ENCODE assay signal across 9 cellular contexts in the genomic region with DNA sequence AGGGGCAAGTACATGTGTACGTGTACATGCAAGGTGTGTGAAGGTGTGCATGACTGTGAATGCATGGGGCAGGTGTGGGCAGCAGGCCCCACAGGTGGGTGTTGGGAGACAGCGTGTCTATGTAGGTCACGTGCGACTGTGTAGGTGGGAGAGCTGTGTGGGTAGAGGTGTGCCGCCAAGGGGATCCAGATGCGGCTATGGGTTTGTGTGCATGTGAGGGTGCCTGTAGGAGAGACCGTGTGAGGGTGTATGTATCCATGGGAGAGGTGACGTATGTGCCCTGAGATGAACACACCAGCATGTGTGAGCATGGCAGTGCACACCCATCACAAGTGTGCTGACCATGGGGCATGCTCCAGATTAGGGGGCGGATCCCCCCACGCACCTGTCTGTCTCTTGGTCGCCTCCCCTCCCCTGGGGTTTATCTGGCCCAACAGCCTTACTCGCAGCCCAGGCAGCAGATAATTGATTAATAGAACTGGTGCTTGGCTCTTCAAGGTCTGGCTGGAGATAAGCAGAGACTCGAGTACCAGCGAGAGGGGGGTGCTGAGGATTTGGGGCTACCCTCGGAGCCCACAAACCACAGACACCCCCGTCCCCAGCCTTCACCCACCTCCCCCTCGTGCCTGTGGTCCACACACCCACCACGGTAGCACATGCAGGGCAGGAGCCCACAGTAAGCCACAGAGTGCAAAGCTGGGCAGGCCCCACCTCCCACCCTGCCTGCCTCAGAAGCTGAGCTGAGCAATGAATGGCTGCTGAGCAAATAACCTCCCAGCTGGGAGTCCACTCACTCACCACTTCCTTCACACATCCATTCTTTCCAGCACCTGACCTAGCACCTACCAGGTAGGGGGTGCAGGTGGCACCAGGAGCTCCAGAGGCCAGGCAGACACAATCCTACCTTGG. TPM values are rescaled to one million over a fixed set of nuclear protein-coding genes. Genes with fewer than 3 reads are reported as not detected.
DNase-seq lines count a peak whose midpoint lies in the region; ATAC-seq, FAIRE-seq and TF ChIP-seq lines count a peak whose summit lies in the region.
"Had no signal": no experiment of that assay in that cellular context is flagged by ENCODE, and none has a peak within 500 bp of the region (broad histone marks: within the 10 kb centered on the region; RNA-seq: fewer than 3 reads in every experiment).

No MANE protein-coding gene starts in this region.

- H3K4me1 ChIP-seq in HepG2 (ENCODE audit: insufficient read depth, low read length) (peaks cover 47% of the 10 kb centered on the region), suprapubic skin (peaks cover 5% of the 10 kb centered on the region)

- intact Hi-C loops in activated CD8-positive, alpha-beta T cell treated with anti-CD3 and anti-CD28 coated beads for 36 hours (cut with micrococcal nuclease) = no loop called here
- intact Hi-C loops in HepG2 (cut with micrococcal nuclease; ENCODE audit: unreplicated experiment) = loop anchor here (1.0 kb wide), 1 partner anchor 20 kb away; no protein-coding TSS in a partner anchor

- H3K9ac ChIP-seq in HepG2 (ENCODE audit: insufficient read depth, low read depth, low read length) = no peak overlapping the region

- TF ChIP-seq RAD21 in HepG2 (CRISPR knock-in tag; IDR thresholded peaks at IDR 0.05) = no peak

- H3K27me3 ChIP-seq in HepG2 (ENCODE audit: control insufficient read depth in 1 of 2, insufficient read depth in 2 of 2, low read length in 2 of 2) = peaks cover 0 to 24% of the 10 kb centered on the region in 2 experiments; a peak in 4 of 5 replicates
- no peaks in the 10 kb centered on the region for H3K27me3 ChIP-seq in suprapubic skin

- H3K79me2 ChIP-seq in HepG2 (ENCODE audit: insufficient read depth, low read length) = no peaks in the 10 kb centered on the region

- no peak overlapping the region; a peak in 1 of 6 replicates for H3K4me3 ChIP-seq in HepG2 (replicated peaks in 1 of 3; ENCODE audit: insufficient read depth in 1 of 3, low read depth in 2 of 3, low read length in 3 of 3)
- H3K4me3 ChIP-seq in suprapubic skin = no peak overlapping the region

- H3K36me3 Mint-ChIP-seq in activated CD8-positive, alpha-beta T cell treated with anti-CD3 and anti-CD28 coated beads for 36 hours (ENCODE audit: low read depth) = no peaks in the 10 kb centered on the region
- no peaks in the 10 kb centered on the region for H3K36me3 Mint-ChIP-seq in HFFc6 (ENCODE audit: low read depth)

- no peaks in the 10 kb centered on the region for H3K27me3 Mint-ChIP-seq in activated CD8-positive, alpha-beta T cell treated with anti-CD3 and anti-CD28 coated beads for 36 hours
- peaks cover 30% of the 10 kb centered on the region for H3K27me3 Mint-ChIP-seq in HFFc6 (ENCODE audit: insufficient read depth)

- H3K4me1 Mint-ChIP-seq in activated CD8-positive, alpha-beta T cell treated with anti-CD3 and anti-CD28 coated beads for 36 hours (ENCODE audit: low read depth) = peaks cover 41% of the 10 kb centered on the region
- no peaks in the 10 kb centered on the region for H3K4me1 Mint-ChIP-seq in HFFc6 (ENCODE audit: low read depth)

- TF ChIP-seq EP300 in HepG2 (IDR thresholded peaks at IDR 0.05; ENCODE audit: low read depth in 2 of 2, low read length in 2 of 2) (no peak), HepG2 (CRISPR knock-in tag; IDR thresholded peaks at IDR 0.05; ENCODE audit: borderline replicate concordance) (no peak), suprapubic skin (IDR thresholded peaks at IDR 0.05) (no peak)

- peak; percentile 66 for DNase-seq in activated effector memory CD4-positive, alpha-beta T cell treated with anti-CD3 and anti-CD28 coated beads, Interleukin-2, amount 50 U/mL, for 16 hours
- no peak for DNase-seq in activated effector memory CD4-positive, alpha-beta T cell treated with Interleukin-2 at 50 U/mL for 16 hours
- DNase-seq in activated CD8-positive, alpha-beta T cell treated with anti-CD3 and anti-CD28 coated beads for 36 hours = peak; percentile 79
- no peak for DNase-seq in HepG2 (ENCODE audit: low spot score)
- DNase-seq in suprapubic skin (ENCODE audit: low spot score in 2 of 2) = peak; percentile 49 to 58
- DNase-seq in 8988T = no peak
- no peak for DNase-seq in NCI-H446 treated with DMSO at 0.1 percent for 48 hours (lab: John Stamatoyannopoulos, UW)
- DNase-seq in HFFc6 = no peak

- in situ Hi-C loops in HepG2 (cut with HindIII; ENCODE audit: extremely low pct_ligation_motif_present, low pct_unique_long_range_greater_than_20kb) = no loop called here

- peak overlapping the region; percentile 31; the same call in 1 of the 2 replicates for H3K4me2 ChIP-seq in HepG2 (ENCODE audit: low read depth, low read length)

- H3K36me3 ChIP-seq in HepG2 (replicated peaks in 1 of 2; ENCODE audit: control insufficient read depth in 1 of 2, insufficient read depth in 2 of 2, low read length in 2 of 2) = no peaks in the 10 kb centered on the region
- no peaks in the 10 kb centered on the region for H3K36me3 ChIP-seq in suprapubic skin

- ATAC-seq in activated CD8-positive, alpha-beta T cell treated with anti-CD3 and anti-CD28 coated beads for 36 hours = peak; percentile 70
- peak; percentile 48 for ATAC-seq in HepG2

- H3K9me3 Mint-ChIP-seq in activated CD8-positive, alpha-beta T cell treated with anti-CD3 and anti-CD28 coated beads for 36 hours = no peaks in the 10 kb centered on the region
- H3K9me3 Mint-ChIP-seq in HFFc6 = no peaks in the 10 kb centered on the region

- BruUV-seq in HepG2 (replicated peaks; lab: Mats Ljungman, UMichigan) = no TSS peak

- no peaks in the 10 kb centered on the region for H4K20me1 ChIP-seq in HepG2 (ENCODE audit: insufficient read depth, low read length)

- POLR2A ChIA-PET in activated CD8-positive, alpha-beta T cell treated with anti-CD3 and anti-CD28 coated beads for 36 hours (lab: Charles Lee) = interaction anchor here (0.9 to 1.2 kb wide), 4 partner anchors 12 to 52 kb away, joined by 3 to 4 read pairs (median 3); no protein-coding TSS in a partner anchor
- POLR2A ChIA-PET in HepG2 (lab: Yijun Ruan, JAX) = no interaction called here

- H3K4me3 Mint-ChIP-seq in activated CD8-positive, alpha-beta T cell treated with anti-CD3 and anti-CD28 coated beads for 36 hours = no peak overlapping the region
- H3K4me3 Mint-ChIP-seq in HFFc6 = no peak overlapping the region
- H3K4me3 Mint-ChIP-seq: B cell had no signal

- TF ChIP-seq POLR2A in HepG2 (IDR thresholded peaks at IDR 0.05; ENCODE audit: insufficient read depth in 1 of 2, low read depth in 2 of 2, low read length in 2 of 2) (no peak), suprapubic skin (IDR thresholded peaks at IDR 0.05) (no peak)

- H3K27ac Mint-ChIP-seq in activated CD8-positive, alpha-beta T cell treated with anti-CD3 and anti-CD28 coated beads for 36 hours = peak overlapping the region; percentile 63
- H3K27ac Mint-ChIP-seq in HFFc6 = no peak overlapping the region
- H3K27ac Mint-ChIP-seq: B cell had no signal

- 55% methylated on average over 13 of the region's 18 CpGs for WGBS in HepG2 (ENCODE audit: low lambda C conversion rate)
- 91% methylated on average over 10 of the region's 18 CpGs for WGBS in suprapubic skin

- no peak for FAIRE-seq in HepG2 (lab: Jason Lieb, UNC)

- no peak for TF ChIP-seq CTCF in activated CD8-positive, alpha-beta T cell treated with anti-CD3 and anti-CD28 coated beads for 36 hours (IDR thresholded peaks at IDR 0.05)
- TF ChIP-seq CTCF in HepG2 (CRISPR knock-in tag; IDR thresholded peaks at IDR 0.05) = no peak
- TF ChIP-seq CTCF in suprapubic skin (IDR thresholded peaks at IDR 0.05) = no peak
- TF ChIP-seq CTCF in HFFc6 (IDR thresholded peaks at IDR 0.05) = no peak

- H3K27ac ChIP-seq in HepG2 (ENCODE audit: extremely low read length, insufficient read depth, low read length) = no peak overlapping the region
- H3K27ac ChIP-seq in suprapubic skin = no peak overlapping the region

- CTCF ChIA-PET in activated CD8-positive, alpha-beta T cell treated with anti-CD3 and anti-CD28 coated beads for 36 hours (lab: Charles Lee) = interaction anchor here (1.3 to 1.7 kb wide), 3 partner anchors 25 to 170 kb away, joined by 3 to 5 read pairs (median 3); no protein-coding TSS in a partner anchor
- CTCF ChIA-PET in HepG2 (lab: Yijun Ruan, JAX; ENCODE audit: low intra/inter-chr PET ratio, low total read pairs) = no interaction called here

- H2AFZ ChIP-seq in HepG2 (ENCODE audit: low read length) = no peak overlapping the region

- no peaks in the 10 kb centered on the region for H3K9me3 ChIP-seq in HepG2 (ENCODE audit: low read length)
- no peaks in the 10 kb centered on the region for H3K9me3 ChIP-seq in suprapubic skin

TF ChIP-seq in HepG2, 621 proteins besides CTCF, POLR2A, EP300 and RAD21 (continues in another document):
- TF ChIP-seq FOXA1 (IDR thresholded peaks at IDR 0.05) (no peak), FOXA1 (CRISPR knock-in tag; IDR thresholded peaks at IDR 0.05) (0 out of 2 replicates have a peak, but pooled peaks have one; percentile 17)

RNA-seq across cellular contexts. Expression of a gene that starts 41.4 kb away (rescaled TPM):
- 10 to 100 TPM; 46.5 to 52.2 TPM for total RNA-seq in activated CD8-positive, alpha-beta T cell treated with anti-CD3 and anti-CD28 coated beads for 36 hours
- total RNA-seq in HepG2 (2016; rRNA removed; fragmentation: Illumina TruSeq; extraction: Trizol) (5.3 and 11.0 TPM in 2 replicates), suprapubic skin (100 to 1,000 TPM in 1 of 4 donors, 10 to 100 TPM in 3; 71.9 to 104 (median 79.5) TPM)
- total RNA-seq in HepG2 (2016; cell fraction: cytosol; rRNA removed; fragmentation: Illumina TruSeq; extraction: Trizol; ENCODE audit: low read depth) = 2.3 and 2.6 TPM in 2 replicates
- 5.2 and 10.5 TPM in 2 replicates for total RNA-seq in HepG2 (2016; cell fraction: insoluble cytoplasmic fraction; rRNA removed; fragmentation: Illumina TruSeq; extraction: Trizol)
- 7.0 and 7.7 TPM in 2 replicates for total RNA-seq in HepG2 (2016; cell fraction: membrane; rRNA removed; fragmentation: Illumina TruSeq; extraction: Trizol)
- 9.9 and 13.1 TPM in 2 replicates for total RNA-seq in HepG2 (2016; cell fraction: nucleus; rRNA removed; fragmentation: Illumina TruSeq; extraction: Trizol)
- polyA plus RNA-seq in HepG2 (2011; rRNA removed) = 8.8 and 10.2 TPM in 2 replicates
- 7.4 TPM in 2 replicates for polyA plus RNA-seq in HepG2 (2011; cell fraction: cytosol; rRNA removed)
- polyA plus RNA-seq in HepG2 (2011; cell fraction: nucleus; rRNA removed) = 42.1 and 46.0 TPM in 2 replicates
- polyA plus RNA-seq in HepG2 (2012) = 22.4 and 32.5 TPM in 2 replicates
- polyA plus RNA-seq in HepG2 (2016; cell fraction: cytosol; fragmentation: Illumina TruSeq; extraction: Trizol; ENCODE audit: low read depth) = 0.69 and 1.1 TPM in 2 replicates
- polyA plus RNA-seq in HepG2 (2016; cell fraction: insoluble cytoplasmic fraction; fragmentation: Illumina TruSeq; extraction: Trizol; ENCODE audit: low read depth) = 16.0 and 20.6 TPM in 2 replicates
- 2.4 and 3.8 TPM in 2 replicates for polyA plus RNA-seq in HepG2 (2016; cell fraction: membrane; fragmentation: Illumina TruSeq; extraction: Trizol; ENCODE audit: low read depth)
- 25.8 and 26.9 TPM in 2 replicates for polyA plus RNA-seq in HepG2 (2016; cell fraction: nucleus; fragmentation: Illumina TruSeq; extraction: Trizol; ENCODE audit: insufficient read depth, low read depth)
- 7.8 and 28.6 TPM in 2 replicates for polyA minus RNA-seq in HepG2 (2011; rRNA and poly(A)+ RNA removed; ENCODE audit: low replicate concordance)
- 19.5 and 20.1 TPM in 2 replicates for polyA minus RNA-seq in HepG2 (2011; cell fraction: cytosol; rRNA and poly(A)+ RNA removed)
- 27.4 and 29.2 TPM in 2 replicates for polyA minus RNA-seq in HepG2 (2011; cell fraction: nucleus; rRNA and poly(A)+ RNA removed)
- 10 to 100 TPM; 38.6 to 60.3 (median 51.2) TPM for total RNA-seq in HFFc6 (2021; fragmentation: NEBNext Ultra II Directional; extraction: Animal tissue kit (Norgen Biotek cat#: 25700))

Comparison
In these comparisons a context has a peak if more than half of its experiments do, and no peak if none do; other contexts are left out.
1. DNase-seq: peak in activated effector memory CD4-positive, alpha-beta T cell treated with anti-CD3 and anti-CD28 coated beads, Interleukin-2, amount 50 U/mL, for 16 hours (single experiment), activated CD8-positive, alpha-beta T cell treated with anti-CD3 and anti-CD28 coated beads for 36 hours (single experiment) and suprapubic skin (2 of 2); none in activated effector memory CD4-positive, alpha-beta T cell treated with Interleukin-2 at 50 U/mL for 16 hours (single experiment), HepG2 (single experiment), 8988T (single experiment), NCI-H446 treated with DMSO at 0.1 percent for 48 hours (single experiment) and HFFc6 (single experiment).